In the genomic region with DNA sequence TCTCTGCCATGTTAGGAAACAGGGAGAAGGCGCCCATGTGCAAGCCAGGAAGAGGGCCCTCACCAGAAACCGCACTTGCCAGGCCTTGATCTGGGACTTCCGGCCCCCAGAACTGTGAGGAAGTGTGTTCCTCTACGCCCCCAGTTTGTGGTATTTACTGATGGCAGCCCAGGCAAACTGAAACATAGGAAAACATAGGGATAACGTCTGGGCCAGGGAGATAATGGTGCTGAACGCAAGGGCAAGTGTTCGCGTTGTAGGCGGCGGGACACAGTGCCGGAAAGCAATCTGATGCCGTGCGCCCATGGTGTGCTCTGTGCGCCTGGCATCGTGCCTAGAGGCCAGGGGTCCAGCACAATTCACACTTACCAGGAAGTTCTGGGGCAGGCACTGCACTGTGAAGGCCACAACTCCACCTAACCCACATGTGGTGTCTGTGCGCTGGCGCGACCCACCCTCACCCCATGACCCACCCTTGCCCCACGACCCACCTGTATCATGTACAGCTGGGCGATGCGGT, we compare ENCODE assay signal across 1 cellular context.
TF ChIP-seq lines count a peak whose summit lies in the region.

No MANE protein-coding gene starts in this region.

TF ChIP-seq in HepG2, 621 proteins besides CTCF, POLR2A, EP300 and RAD21 (continued from another document):
- TF ChIP-seq, protein P1, sequence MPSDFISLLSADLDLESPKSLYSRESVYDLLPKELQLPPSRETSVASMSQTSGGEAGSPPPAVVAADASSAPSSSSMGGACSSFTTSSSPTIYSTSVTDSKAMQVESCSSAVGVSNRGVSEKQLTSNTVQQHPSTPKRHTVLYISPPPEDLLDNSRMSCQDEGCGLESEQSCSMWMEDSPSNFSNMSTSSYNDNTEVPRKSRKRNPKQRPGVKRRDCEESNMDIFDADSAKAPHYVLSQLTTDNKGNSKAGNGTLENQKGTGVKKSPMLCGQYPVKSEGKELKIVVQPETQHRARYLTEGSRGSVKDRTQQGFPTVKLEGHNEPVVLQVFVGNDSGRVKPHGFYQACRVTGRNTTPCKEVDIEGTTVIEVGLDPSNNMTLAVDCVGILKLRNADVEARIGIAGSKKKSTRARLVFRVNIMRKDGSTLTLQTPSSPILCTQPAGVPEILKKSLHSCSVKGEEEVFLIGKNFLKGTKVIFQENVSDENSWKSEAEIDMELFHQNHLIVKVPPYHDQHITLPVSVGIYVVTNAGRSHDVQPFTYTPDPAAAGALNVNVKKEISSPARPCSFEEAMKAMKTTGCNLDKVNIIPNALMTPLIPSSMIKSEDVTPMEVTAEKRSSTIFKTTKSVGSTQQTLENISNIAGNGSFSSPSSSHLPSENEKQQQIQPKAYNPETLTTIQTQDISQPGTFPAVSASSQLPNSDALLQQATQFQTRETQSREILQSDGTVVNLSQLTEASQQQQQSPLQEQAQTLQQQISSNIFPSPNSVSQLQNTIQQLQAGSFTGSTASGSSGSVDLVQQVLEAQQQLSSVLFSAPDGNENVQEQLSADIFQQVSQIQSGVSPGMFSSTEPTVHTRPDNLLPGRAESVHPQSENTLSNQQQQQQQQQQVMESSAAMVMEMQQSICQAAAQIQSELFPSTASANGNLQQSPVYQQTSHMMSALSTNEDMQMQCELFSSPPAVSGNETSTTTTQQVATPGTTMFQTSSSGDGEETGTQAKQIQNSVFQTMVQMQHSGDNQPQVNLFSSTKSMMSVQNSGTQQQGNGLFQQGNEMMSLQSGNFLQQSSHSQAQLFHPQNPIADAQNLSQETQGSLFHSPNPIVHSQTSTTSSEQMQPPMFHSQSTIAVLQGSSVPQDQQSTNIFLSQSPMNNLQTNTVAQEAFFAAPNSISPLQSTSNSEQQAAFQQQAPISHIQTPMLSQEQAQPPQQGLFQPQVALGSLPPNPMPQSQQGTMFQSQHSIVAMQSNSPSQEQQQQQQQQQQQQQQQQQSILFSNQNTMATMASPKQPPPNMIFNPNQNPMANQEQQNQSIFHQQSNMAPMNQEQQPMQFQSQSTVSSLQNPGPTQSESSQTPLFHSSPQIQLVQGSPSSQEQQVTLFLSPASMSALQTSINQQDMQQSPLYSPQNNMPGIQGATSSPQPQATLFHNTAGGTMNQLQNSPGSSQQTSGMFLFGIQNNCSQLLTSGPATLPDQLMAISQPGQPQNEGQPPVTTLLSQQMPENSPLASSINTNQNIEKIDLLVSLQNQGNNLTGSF (CRISPR knock-in tag; IDR thresholded peaks at IDR 0.05) = no peak
- TF ChIP-seq ZNF598 (CRISPR knock-in tag; IDR thresholded peaks at IDR 0.05; ENCODE audit: borderline replicate concordance) = no peak
- TF ChIP-seq KLF13 (CRISPR knock-in tag; IDR thresholded peaks at IDR 0.05) = no peak
- no peak for TF ChIP-seq SYNCRIP (IDR thresholded peaks at IDR 0.05; ENCODE audit: insufficient read depth, low read depth, low read length)
- TF ChIP-seq PAF1 (CRISPR knock-in tag; IDR thresholded peaks at IDR 0.05) = no peak
- TF ChIP-seq SNRNP70 (IDR thresholded peaks at IDR 0.05; ENCODE audit: low read depth, low read length) = no peak
- TF ChIP-seq, protein P2, sequence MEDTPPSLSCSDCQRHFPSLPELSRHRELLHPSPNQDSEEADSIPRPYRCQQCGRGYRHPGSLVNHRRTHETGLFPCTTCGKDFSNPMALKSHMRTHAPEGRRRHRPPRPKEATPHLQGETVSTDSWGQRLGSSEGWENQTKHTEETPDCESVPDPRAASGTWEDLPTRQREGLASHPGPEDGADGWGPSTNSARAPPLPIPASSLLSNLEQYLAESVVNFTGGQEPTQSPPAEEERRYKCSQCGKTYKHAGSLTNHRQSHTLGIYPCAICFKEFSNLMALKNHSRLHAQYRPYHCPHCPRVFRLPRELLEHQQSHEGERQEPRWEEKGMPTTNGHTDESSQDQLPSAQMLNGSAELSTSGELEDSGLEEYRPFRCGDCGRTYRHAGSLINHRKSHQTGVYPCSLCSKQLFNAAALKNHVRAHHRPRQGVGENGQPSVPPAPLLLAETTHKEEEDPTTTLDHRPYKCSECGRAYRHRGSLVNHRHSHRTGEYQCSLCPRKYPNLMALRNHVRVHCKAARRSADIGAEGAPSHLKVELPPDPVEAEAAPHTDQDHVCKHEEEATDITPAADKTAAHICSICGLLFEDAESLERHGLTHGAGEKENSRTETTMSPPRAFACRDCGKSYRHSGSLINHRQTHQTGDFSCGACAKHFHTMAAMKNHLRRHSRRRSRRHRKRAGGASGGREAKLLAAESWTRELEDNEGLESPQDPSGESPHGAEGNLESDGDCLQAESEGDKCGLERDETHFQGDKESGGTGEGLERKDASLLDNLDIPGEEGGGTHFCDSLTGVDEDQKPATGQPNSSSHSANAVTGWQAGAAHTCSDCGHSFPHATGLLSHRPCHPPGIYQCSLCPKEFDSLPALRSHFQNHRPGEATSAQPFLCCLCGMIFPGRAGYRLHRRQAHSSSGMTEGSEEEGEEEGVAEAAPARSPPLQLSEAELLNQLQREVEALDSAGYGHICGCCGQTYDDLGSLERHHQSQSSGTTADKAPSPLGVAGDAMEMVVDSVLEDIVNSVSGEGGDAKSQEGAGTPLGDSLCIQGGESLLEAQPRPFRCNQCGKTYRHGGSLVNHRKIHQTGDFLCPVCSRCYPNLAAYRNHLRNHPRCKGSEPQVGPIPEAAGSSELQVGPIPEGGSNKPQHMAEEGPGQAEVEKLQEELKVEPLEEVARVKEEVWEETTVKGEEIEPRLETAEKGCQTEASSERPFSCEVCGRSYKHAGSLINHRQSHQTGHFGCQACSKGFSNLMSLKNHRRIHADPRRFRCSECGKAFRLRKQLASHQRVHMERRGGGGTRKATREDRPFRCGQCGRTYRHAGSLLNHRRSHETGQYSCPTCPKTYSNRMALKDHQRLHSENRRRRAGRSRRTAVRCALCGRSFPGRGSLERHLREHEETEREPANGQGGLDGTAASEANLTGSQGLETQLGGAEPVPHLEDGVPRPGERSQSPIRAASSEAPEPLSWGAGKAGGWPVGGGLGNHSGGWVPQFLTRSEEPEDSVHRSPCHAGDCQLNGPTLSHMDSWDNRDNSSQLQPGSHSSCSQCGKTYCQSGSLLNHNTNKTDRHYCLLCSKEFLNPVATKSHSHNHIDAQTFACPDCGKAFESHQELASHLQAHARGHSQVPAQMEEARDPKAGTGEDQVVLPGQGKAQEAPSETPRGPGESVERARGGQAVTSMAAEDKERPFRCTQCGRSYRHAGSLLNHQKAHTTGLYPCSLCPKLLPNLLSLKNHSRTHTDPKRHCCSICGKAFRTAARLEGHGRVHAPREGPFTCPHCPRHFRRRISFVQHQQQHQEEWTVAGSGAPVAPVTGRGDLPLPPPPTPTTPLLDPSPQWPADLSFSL (CRISPR knock-in tag; IDR thresholded peaks at IDR 0.05) = no peak
TF ChIP-seq in HepG2: peak in this region for 0.
